ENCODE assay signal across 14 cellular contexts in genomic region chr10:28293238-28294168, GRCh38. TPM values are rescaled to one million over a fixed set of nuclear protein-coding genes. Genes with fewer than 3 reads are reported as not detected.
DNase-seq lines count a peak whose midpoint lies in the region; ATAC-seq and TF ChIP-seq lines count a peak whose summit lies in the region.
"Had no signal": no experiment of that assay in that cellular context is flagged by ENCODE, and none has a peak within 500 bp of the region (broad histone marks: within the 10 kb centered on the region; RNA-seq: fewer than 3 reads in every experiment).

No MANE protein-coding gene starts in this region.

- no peak overlapping the region for H3K4me3 ChIP-seq in endodermal cell (ENCODE audit: low read length)

- TF ChIP-seq CTCF in endodermal cell (conservative IDR thresholded peaks at IDR 0.05), result no peak

- H3K4me3 Mint-ChIP-seq in endodermal cell, result peak overlapping the region; percentile 28
- H3K4me3 Mint-ChIP-seq in naive thymus-derived CD8-positive, alpha-beta T cell, result peak overlapping the region; percentile 20 to 72 (median 54)

- H3K9ac ChIP-seq in endodermal cell (ENCODE audit: extremely low read depth, low read length, poor library complexity, severe bottlenecking), result no peak overlapping the region

- POLR2A ChIA-PET in naive thymus-derived CD8-positive, alpha-beta T cell (lab: Charles Lee), result interaction anchor here (0.6 to 1.5 kb wide), 4 partner anchors 10 to 75 kb away, joined by 3 read pairs; partner anchors contain the start of gene MPP7

- H3K27me3 ChIP-seq in endodermal cell (ENCODE audit: control insufficient read depth, insufficient read depth, low read length, poor library complexity, severe bottlenecking), result peaks cover 84% of the 10 kb centered on the region

- DNase-seq in ELF-1 (ENCODE audit: low read depth, low spot score) (peak; percentile 69), NCI-H2171 treated with DMSO at 0.1 percent for 48 hours (lab: John Stamatoyannopoulos, UW) (peak; percentile 82), endodermal cell (peak; percentile 45), CD1c-positive myeloid dendritic cell (ENCODE audit: extremely low spot score) (no peak)
- DNase-seq in naive thymus-derived CD8-positive, alpha-beta T cell, result no peak
- no peak for DNase-seq in activated CD4-positive, alpha-beta T cell treated with anti-CD3 and anti-CD28 coated beads for 48 hours
- DNase-seq: activated CD4-positive, alpha-beta T cell treated with anti-CD3 and anti-CD28 coated beads, Interleukin-2, amount 50 U/mL, for 48 hours; activated naive CD4-positive, alpha-beta T cell treated with anti-CD3 and anti-CD28 coated beads, Interleukin-2, amount 50 U/mL, for 16 hours; C1 segment of cervical spinal cord; NCI-H69; retina; stimulated activated CD4-positive, alpha-beta T cell treated with anti-CD3 and anti-CD28 coated beads, Interleukin-4, amount 100 ng/mL, for 4 hours had no signal

- H3K9me3 Mint-ChIP-seq in endodermal cell, result no peaks in the 10 kb centered on the region
- no peaks in the 10 kb centered on the region for H3K9me3 Mint-ChIP-seq in naive thymus-derived CD8-positive, alpha-beta T cell

- no peak overlapping the region for H3K27ac Mint-ChIP-seq in endodermal cell
- peak overlapping the region; percentile 71 to 94 (median 92) for H3K27ac Mint-ChIP-seq in naive thymus-derived CD8-positive, alpha-beta T cell

- H3K36me3 ChIP-seq in endodermal cell (ENCODE audit: control insufficient read depth, insufficient read depth, low read length), result no peaks in the 10 kb centered on the region

- no peaks in the 10 kb centered on the region for H3K9me3 ChIP-seq in endodermal cell (ENCODE audit: control insufficient read depth, low read length)

- H3K4me1 Mint-ChIP-seq in endodermal cell, result peaks cover 16% of the 10 kb centered on the region
- H3K4me1 Mint-ChIP-seq in naive thymus-derived CD8-positive, alpha-beta T cell, result peaks cover 28 to 79% (median 71%) of the 10 kb centered on the region in 4 donors

- no peak for ATAC-seq in naive thymus-derived CD8-positive, alpha-beta T cell
- ATAC-seq in GM18909 (IDR thresholded peaks at IDR 0.05; ENCODE audit: poor library complexity, unreplicated experiment), result no peak
- ATAC-seq: HepG2 had no signal

- H3K27ac ChIP-seq in endodermal cell (ENCODE audit: low read depth, low read length), result no peak overlapping the region

- WGBS in endodermal cell (ENCODE audit: insufficient coverage in 1 of 2, insufficient read length in 1 of 2), 2 experiments, result 75 to 81% methylated on average over 7 to 21 of the region's 21 CpGs

- H3K36me3 Mint-ChIP-seq in endodermal cell (ENCODE audit: low read depth), result no peaks in the 10 kb centered on the region
- peaks cover 0 to 7% (median 4%) of the 10 kb centered on the region in 3 donors for H3K36me3 Mint-ChIP-seq in naive thymus-derived CD8-positive, alpha-beta T cell

- H3K27me3 Mint-ChIP-seq in endodermal cell (ENCODE audit: insufficient read depth), result peaks cover 88% of the 10 kb centered on the region
- H3K27me3 Mint-ChIP-seq in naive thymus-derived CD8-positive, alpha-beta T cell, result no peaks in the 10 kb centered on the region

- H3K4me1 ChIP-seq in endodermal cell (ENCODE audit: control insufficient read depth, insufficient read depth, low read length), result no peaks in the 10 kb centered on the region

RNA-seq across cellular contexts. Expression of gene MPP7, which starts 9.4 kb away (rescaled TPM):
- total RNA-seq in endodermal cell, result 1 to 10 TPM; 5.5 to 7.7 TPM
- 3.5 TPM for polyA plus RNA-seq in endodermal cell (2013, experiment 1 of 2)
- 3.4 TPM for polyA plus RNA-seq in endodermal cell (2013, experiment 2 of 2)
- total RNA-seq in naive thymus-derived CD8-positive, alpha-beta T cell, result 10 to 100 TPM; 26.6 to 30.0 TPM
- 10 to 100 TPM; 33.3 to 41.2 (median 40.3) TPM for polyA plus RNA-seq in naive thymus-derived CD8-positive, alpha-beta T cell

Comparison
In these comparisons a context has a peak if more than half of its experiments do, and no peak if none do; other contexts are left out.
1. DNase-seq: peak in ELF-1 (single experiment), NCI-H2171 treated with DMSO at 0.1 percent for 48 hours (single experiment) and endodermal cell (single experiment); none in naive thymus-derived CD8-positive, alpha-beta T cell (0 of 10), CD1c-positive myeloid dendritic cell (single experiment) and activated CD4-positive, alpha-beta T cell treated with anti-CD3 and anti-CD28 coated beads for 48 hours (single experiment).